14 cellular contexts compared by ENCODE assay signal in the genomic region with DNA sequence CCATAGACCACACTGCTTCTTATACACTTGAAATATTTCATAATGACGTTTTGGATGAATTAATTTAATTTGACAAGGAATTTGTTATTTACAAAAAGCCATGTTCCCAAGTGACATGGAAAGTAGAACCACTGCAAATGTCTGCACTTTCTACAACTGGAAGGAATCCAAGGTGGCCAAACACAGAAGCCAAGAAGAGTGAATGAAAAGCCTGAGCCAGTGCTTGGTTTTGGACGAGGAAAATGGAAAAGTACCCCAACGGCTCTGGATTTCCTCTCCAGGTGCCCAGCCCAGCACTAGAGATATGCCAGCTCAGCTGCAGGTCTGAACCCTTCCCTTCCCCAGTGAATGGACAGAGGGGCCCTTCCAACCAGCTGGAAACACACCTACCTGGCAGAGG.
"Had no signal": no experiment of that assay in that cellular context is flagged by ENCODE, and none has a peak within 500 bp of the region (broad histone marks: within the 10 kb centered on the region; RNA-seq: fewer than 3 reads in every experiment).

No MANE protein-coding gene starts in this region.

- H3K36me3 ChIP-seq: neutrophil, WERI-Rb-1 had no signal

- H3K4me1 ChIP-seq: SJCRH30 had no signal

- H3K4me2 ChIP-seq: smooth muscle cell had no signal

- DNase-seq: activated CD4-positive, alpha-beta T cell treated with anti-CD3 and anti-CD28 coated beads for 4 hours; activated CD8-positive, alpha-beta memory T cell treated with anti-CD3 and anti-CD28 coated beads, Interleukin-2, amount 50 U/mL, for 48 hours; activated CD8-positive, alpha-beta T cell treated with anti-CD3 and anti-CD28 coated beads, Interleukin-2, amount 10 ng/mL, durations not matched to agents 7 days and 5 days; activated naive CD8-positive, alpha-beta T cell treated with anti-CD3 and anti-CD28 coated beads, Interleukin-2, amount 50 U/mL, for 24 hours; activated T-cell treated with anti-CD3 and anti-CD28 coated beads, Interleukin-2, amount 50 U/mL, for 72 hours; hippocampal formation; naive thymus-derived CD4-positive, alpha-beta T cell; SJCRH30; stimulated activated naive CD8-positive, alpha-beta T cell treated with anti-CD3 and anti-CD28 coated beads, Interleukin-15, amount 100 ng/mL, for 72 hours; T-helper 17 cell; WERI-Rb-1 had no signal

- H3K4me3 ChIP-seq: SJCRH30, smooth muscle cell, thoracic aorta had no signal

- H3K27ac ChIP-seq: neutrophil, SJCRH30, WERI-Rb-1 had no signal

- H3K27me3 ChIP-seq: neutrophil, SJCRH30 had no signal

- H3K9me3 ChIP-seq: neutrophil, SJCRH30, thoracic aorta had no signal
